Comparison of ENCODE assay signal across 16 cellular contexts in the genomic region with DNA sequence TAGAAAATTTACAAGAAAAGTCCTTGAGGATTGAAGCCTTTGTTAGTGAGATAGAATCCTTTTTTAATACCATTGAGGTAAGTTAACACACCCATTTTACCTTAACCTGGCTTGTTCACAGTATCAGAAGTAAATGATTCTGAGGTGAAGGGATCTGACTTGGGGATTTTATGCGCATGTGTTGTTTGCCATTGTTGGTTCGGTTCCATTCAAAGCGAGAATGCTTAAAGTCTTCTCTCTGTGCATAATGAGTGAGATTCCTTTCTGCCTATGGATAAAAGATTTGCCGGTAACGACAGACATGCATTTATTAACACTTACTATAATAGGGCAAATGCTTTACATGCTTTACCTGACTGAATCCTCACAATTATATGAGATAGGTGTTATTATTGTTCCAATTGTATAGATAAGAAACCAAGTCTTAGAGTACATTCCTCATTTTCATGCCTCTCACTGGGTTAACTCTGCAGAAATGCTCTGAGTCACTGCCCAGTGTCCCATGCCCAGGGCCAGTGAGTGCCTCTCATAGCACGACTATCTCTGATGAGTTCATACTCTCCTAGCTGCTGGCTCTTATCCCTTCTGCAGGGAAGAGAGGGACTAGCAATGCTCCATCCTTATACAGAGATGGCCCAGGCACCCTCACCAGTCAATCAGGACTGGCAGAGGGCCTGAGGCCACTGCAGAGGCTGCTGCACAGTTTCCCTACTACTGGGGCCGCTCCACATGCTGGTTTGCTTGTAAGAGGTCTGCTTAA. TPM values are rescaled to one million over a fixed set of nuclear protein-coding genes. Genes with fewer than 3 reads are reported as not detected.
A peak's percentile ranks its signal among the peaks of the same experiment; 100 is the strongest.
DNase-seq lines count a peak whose midpoint lies in the region; ATAC-seq, FAIRE-seq and TF ChIP-seq lines count a peak whose summit lies in the region.
"Had no signal": no experiment of that assay in that cellular context is flagged by ENCODE, and none has a peak within 500 bp of the region (broad histone marks: within the 10 kb centered on the region; RNA-seq: fewer than 3 reads in every experiment).

No MANE protein-coding gene starts in this region.

- H3K9me2 ChIP-seq in PC-3 (replicated peaks; ENCODE audit: low read length) = no peaks in the 10 kb centered on the region

- DNase-seq in bronchial epithelial cell (ENCODE audit: low read depth) (peak; percentile 16), right atrium auricular region (ENCODE audit: low spot score) (no peak), H4 (ENCODE audit: low spot score) (no peak), PC-3 (no peak), NCI-H1694 (lab: John Stamatoyannopoulos, UW) (no peak), body of pancreas (no peak)
- DNase-seq: activated CD4-positive, alpha-beta T cell treated with anti-CD3 and anti-CD28 coated beads for 4 hours; activated CD8-positive, alpha-beta memory T cell treated with anti-CD3 and anti-CD28 coated beads, Interleukin-2, amount 10 ng/mL, durations not matched to agents 7 days and 5 days; NCI-H1417; NCI-H2171; NCI-H82; occipital lobe; Peyer's patch had no signal

- intact Hi-C loops in PC-3 (cut with micrococcal nuclease) = no loop called here
- intact Hi-C loops in body of pancreas (cut with DNase I) = no loop called here

- H3K4me2 ChIP-seq in PC-3 (ENCODE audit: low read length) = no peak overlapping the region

- H3K27ac ChIP-seq in HUES48 (ENCODE audit: low read depth, low read length) = peak overlapping the region; percentile 13
- peak overlapping the region; percentile 57 to 79 for H3K27ac ChIP-seq in right atrium auricular region
- H3K27ac ChIP-seq in PC-3 (ENCODE audit: low read length) = no peak overlapping the region
- H3K27ac ChIP-seq in body of pancreas = no peak overlapping the region
- H3K27ac ChIP-seq: Peyer's patch had no signal

- H3K4me3 ChIP-seq in HUES48 (ENCODE audit: low read depth, low read length) (no peak overlapping the region), bronchial epithelial cell (ENCODE audit: low read depth, low read length) (no peak overlapping the region), right atrium auricular region (no peak overlapping the region), PC-3 (ENCODE audit: low read length) (no peak overlapping the region), body of pancreas (no peak overlapping the region)
- H3K4me3 ChIP-seq: Peyer's patch had no signal

- no peaks in the 10 kb centered on the region for H3K9me3 ChIP-seq in HUES48 (ENCODE audit: control insufficient read depth, insufficient read depth, low read length)
- H3K9me3 ChIP-seq in right atrium auricular region = no peaks in the 10 kb centered on the region
- H3K9me3 ChIP-seq in PC-3 (ENCODE audit: low read length) = no peaks in the 10 kb centered on the region
- H3K9me3 ChIP-seq in body of pancreas = no peaks in the 10 kb centered on the region
- H3K9me3 ChIP-seq: Peyer's patch had no signal

- H3K36me3 ChIP-seq in HUES48 (ENCODE audit: control insufficient read depth, insufficient read depth, low read length) (no peaks in the 10 kb centered on the region), bronchial epithelial cell (ENCODE audit: control insufficient read depth, insufficient read depth, low read length) (no peaks in the 10 kb centered on the region), right atrium auricular region (peaks cover 54% of the 10 kb centered on the region), PC-3 (ENCODE audit: low read depth, low read length) (no peaks in the 10 kb centered on the region), body of pancreas (replicated peaks in 1 of 2; ENCODE audit: insufficient read depth in 1 of 2, low read depth in 2 of 2) (no peaks in the 10 kb centered on the region)
- H3K36me3 ChIP-seq: Peyer's patch had no signal

- H4K20me1 ChIP-seq in PC-3 (ENCODE audit: low read length) = no peaks in the 10 kb centered on the region

- 81 to 82% methylated on average over 6 to 7 of the region's 7 CpGs for WGBS in body of pancreas, 2 donors

- no TSS peak for BruUV-seq in PC-3 (replicated peaks; lab: Mats Ljungman, UMichigan)

- H3K9ac ChIP-seq in HUES48 (ENCODE audit: low read depth, low read length) (no peak overlapping the region), PC-3 (ENCODE audit: low read length) (no peak overlapping the region)

- H3K79me2 ChIP-seq in PC-3 (ENCODE audit: low read length) = no peaks in the 10 kb centered on the region

- H3K4me1 ChIP-seq in HUES48 (ENCODE audit: control insufficient read depth, insufficient read depth, low read length) (peaks cover 31% of the 10 kb centered on the region), right atrium auricular region (no peaks in the 10 kb centered on the region), PC-3 (ENCODE audit: insufficient read depth, low read length) (no peaks in the 10 kb centered on the region), body of pancreas (no peaks in the 10 kb centered on the region)
- H3K4me1 ChIP-seq: Peyer's patch had no signal

- H3K27me3 ChIP-seq in HUES48 (ENCODE audit: control insufficient read depth, insufficient read depth, low read length) (no peaks in the 10 kb centered on the region), bronchial epithelial cell (ENCODE audit: control insufficient read depth, insufficient read depth, low read length) (no peaks in the 10 kb centered on the region), right atrium auricular region (no peaks in the 10 kb centered on the region), PC-3 (ENCODE audit: low read length) (peaks cover 51% of the 10 kb centered on the region), body of pancreas (no peaks in the 10 kb centered on the region)
- H3K27me3 ChIP-seq: Peyer's patch had no signal

- TF ChIP-seq CTCF in bronchial epithelial cell (IDR thresholded peaks at IDR 0.05; ENCODE audit: insufficient read depth, low read length, severe bottlenecking) (no peak), right atrium auricular region (IDR thresholded peaks at IDR 0.05) (no peak), PC-3 (conservative IDR thresholded peaks at IDR 0.05; ENCODE audit: low read depth, low read length) (no peak), body of pancreas (IDR thresholded peaks at IDR 0.05) (no peak)

- no peak for ATAC-seq in PC-3
- ATAC-seq in body of pancreas = no peak
- ATAC-seq: activated CD8-positive, alpha-beta memory T cell treated with anti-CD3 and anti-CD28 coated beads, Interleukin-2, amount 10 ng/mL, durations not matched to agents 7 days and 5 days; activated T-helper 17 cell treated with anti-CD3 and anti-CD28 coated beads, Interleukin-2, amount 50 U/mL, for 72 hours had no signal

- no peak overlapping the region for H2AFZ ChIP-seq in PC-3 (ENCODE audit: low read length)

- peak; percentile 75 for FAIRE-seq in bronchial epithelial cell (lab: Jason Lieb, UNC)
- FAIRE-seq: urothelium cell line had no signal

- CTCF ChIA-PET in PC-3 (lab: Charles Lee) = no interaction called here

- no peak for TF ChIP-seq POLR2A in body of pancreas (IDR thresholded peaks at IDR 0.05)

- H3F3A ChIP-seq in PC-3 (ENCODE audit: low read length, unreplicated experiment) = no peaks in the 10 kb centered on the region

- POLR2A ChIA-PET in PC-3 (lab: Charles Lee; ENCODE audit: unreplicated experiment) = no interaction called here

RNA-seq across cellular contexts. Expression of a gene that starts 54.4 kb away (rescaled TPM):
- 0.26 and 0.77 TPM in 2 replicates for total RNA-seq in bronchial epithelial cell
- total RNA-seq in right atrium auricular region = 1,000 to 10,000 TPM; 1,199 to 1,662 TPM
- total RNA-seq in H4 (2014; rRNA removed; shearing (Covaris generic)) = 0.02 and 0.08 TPM in 2 replicates
- total RNA-seq in PC-3 (2014; rRNA removed) = under 0.01 and 0.15 TPM in 2 replicates
- 1 to 10 TPM; 1.6 to 3.3 TPM for total RNA-seq in body of pancreas

Comparison
In these comparisons a context has a peak if more than half of its experiments do, and no peak if none do; other contexts are left out.
1. H3K27ac ChIP-seq: peak in HUES48 (single experiment) and right atrium auricular region (2 of 2); none in PC-3 (single experiment) and body of pancreas (0 of 4).
2. RNA of a gene that starts 54.4 kb away (total RNA-seq): 1,199 to 1,662 TPM in right atrium auricular region; 1.6 to 3.3 TPM in body of pancreas, 0.26 to 0.77 TPM in bronchial epithelial cell, under 0.01 to 0.15 TPM in PC-3 and 0.02 to 0.08 TPM in H4; every median in the first group is over 100 times any median in the second.